24 cellular contexts compared by ENCODE assay signal in the genomic region with DNA sequence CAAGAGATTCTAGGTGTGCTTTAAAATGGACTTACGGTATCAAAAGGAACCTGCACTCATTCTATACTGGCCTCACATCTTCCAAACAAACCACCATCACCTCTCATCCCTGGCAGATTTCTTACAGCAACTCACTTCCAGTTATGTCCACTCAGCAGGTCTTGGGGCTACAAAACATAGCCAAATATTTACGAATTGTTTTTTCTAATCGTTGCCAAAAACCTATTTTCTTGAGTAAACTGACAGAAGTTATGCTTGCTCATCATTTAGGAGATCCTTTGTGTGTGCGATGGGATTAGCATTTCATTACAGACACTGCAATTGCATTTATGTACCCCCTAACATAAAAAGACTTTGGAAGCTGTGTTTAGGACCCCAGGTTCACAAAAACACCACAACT. TPM values are rescaled to one million over a fixed set of nuclear protein-coding genes. Genes with fewer than 3 reads are reported as not detected.
DNase-seq lines count a peak whose midpoint lies in the region; ATAC-seq and TF ChIP-seq lines count a peak whose summit lies in the region.
"Had no signal": no experiment of that assay in that cellular context is flagged by ENCODE, and none has a peak within 500 bp of the region (broad histone marks: within the 10 kb centered on the region; RNA-seq: fewer than 3 reads in every experiment).

No MANE protein-coding gene starts in this region.

- no peaks in the 10 kb centered on the region for H3K36me3 Mint-ChIP-seq in osteocyte (ENCODE audit: unreplicated experiment)
- H3K36me3 Mint-ChIP-seq: IgD-negative memory B cell had no signal

- POLR2A ChIA-PET in SK-N-SH (lab: Yijun Ruan, JAX) = no interaction called here
- POLR2A ChIA-PET in A673 (lab: Charles Lee; ENCODE audit: low non-redundant PET) = no interaction called here

- TF ChIP-seq RAD21 in SK-N-SH (IDR thresholded peaks at IDR 0.05; ENCODE audit: low read length) = no peak

- H2AFZ ChIP-seq in SK-N-SH (ENCODE audit: low read depth) = no peak overlapping the region
- no peak overlapping the region for H2AFZ ChIP-seq in fibroblast of lung (ENCODE audit: low read length)

- H3K9me3 Mint-ChIP-seq in osteocyte (ENCODE audit: unreplicated experiment) = no peaks in the 10 kb centered on the region
- H3K9me3 Mint-ChIP-seq: activated naive CD4-positive, alpha-beta T cell treated with anti-CD3 and anti-CD28 coated beads, Interleukin-2, amount 50 U/mL, for 72 hours; activated T-cell treated with anti-CD3 and anti-CD28 coated beads, Interleukin-2, amount 50 U/mL, for 4 hours; dendritic cell treated with granulocyte-macrophage colony-stimulating factor and Interleukin-4, amounts not matched to agents 40 ng/mL and 50 ng/mL, for 4 days; IgD-negative memory B cell; T-helper 2 cell treated with Interferon-gamma antibody and Interleukin-4, amounts not matched to agents 5 μg/mL and 100 μg/mL, for 36 hours had no signal

- H3K9me3 ChIP-seq in SK-N-SH (no peaks in the 10 kb centered on the region), fibroblast of lung (ENCODE audit: control insufficient read depth, insufficient read depth, low read depth, low read length) (no peaks in the 10 kb centered on the region), vagina (no peaks in the 10 kb centered on the region), A673 (ENCODE audit: low read depth, low read length, poor library complexity, severe bottlenecking) (no peaks in the 10 kb centered on the region)
- H3K9me3 ChIP-seq: suprapubic skin had no signal

- DNase-seq in SK-N-SH = no peak
- DNase-seq in fibroblast of lung (ENCODE audit: low read depth in 2 of 2) = peak in 1 of 2 donors; percentile 53
- DNase-seq in osteocyte (ENCODE audit: extremely low spot score, unreplicated experiment) = no peak
- DNase-seq in vagina (ENCODE audit: extremely low spot score in 2 of 2) = no peak
- DNase-seq in A673 (ENCODE audit: low spot score) = no peak
- DNase-seq in activated gamma-delta T cell treated with Interleukin-2 at 50 U/mL for 16 hours = no peak
- DNase-seq: activated CD4-positive, CD25-positive, alpha-beta regulatory T cell; activated CD8-positive, alpha-beta T cell treated with anti-CD3 and anti-CD28 coated beads, Interleukin-2, amount 10 ng/mL, durations not matched to agents 7 days and 5 days; activated T-cell treated with anti-CD3 and anti-CD28 coated beads, Interleukin-2, amount 50 U/mL, for 4 hours; brain microvascular endothelial cell; glutamatergic neuron; OCI-M1; SIG-M5; small intestine; stimulated activated CD8-positive, alpha-beta memory T cell treated with anti-CD3 and anti-CD28 coated beads, Interleukin-4, amount 100 ng/mL, for 48 hours had no signal

- 86% methylated on average over 4 of the region's 4 CpGs for WGBS in SK-N-SH (ENCODE audit: low lambda C conversion rate)

- H3K4me1 ChIP-seq in SK-N-SH (ENCODE audit: control insufficient read depth in 1 of 2, insufficient read depth in 2 of 2, low read depth in 1 of 2, low read length in 1 of 2) = peaks cover 0 to 16% of the 10 kb centered on the region in 2 experiments; a peak in 3 of 4 replicates
- H3K4me1 ChIP-seq in fibroblast of lung (ENCODE audit: control insufficient read depth, extremely low read depth, insufficient read depth, low read length) = peaks cover 4% of the 10 kb centered on the region
- H3K4me1 ChIP-seq in vagina = peaks cover 14% of the 10 kb centered on the region
- H3K4me1 ChIP-seq in A673 (ENCODE audit: insufficient read depth, low read length, poor library complexity, severe bottlenecking) = peaks cover 4% of the 10 kb centered on the region

- H3K4me3 Mint-ChIP-seq in osteocyte (ENCODE audit: unreplicated experiment) = peak overlapping the region; percentile 99
- H3K4me3 Mint-ChIP-seq: activated CD8-positive, alpha-beta T cell treated with anti-CD3 and anti-CD28 coated beads, Interleukin-2, amount 10 ng/mL, durations not matched to agents 7 days and 5 days; activated T-cell treated with anti-CD3 and anti-CD28 coated beads, Interleukin-2, amount 50 U/mL, for 4 hours; dendritic cell treated with granulocyte-macrophage colony-stimulating factor and Interleukin-4, amounts not matched to agents 40 ng/mL and 50 ng/mL, for 4 days; T-helper 2 cell treated with Interferon-gamma antibody and Interleukin-4, amounts not matched to agents 5 μg/mL and 100 μg/mL, for 36 hours had no signal

- TF ChIP-seq EP300 in SK-N-SH (IDR thresholded peaks at IDR 0.05; ENCODE audit: borderline replicate concordance in 1 of 2, low read depth in 1 of 2, low read length in 1 of 2) = no peak

- no peak for TF ChIP-seq POLR2A in vagina (IDR thresholded peaks at IDR 0.05)

- peak overlapping the region; percentile 84 for H3K27ac Mint-ChIP-seq in osteocyte (ENCODE audit: unreplicated experiment)
- H3K27ac Mint-ChIP-seq: activated CD8-positive, alpha-beta T cell treated with anti-CD3 and anti-CD28 coated beads, Interleukin-2, amount 10 ng/mL, durations not matched to agents 7 days and 5 days; activated naive CD4-positive, alpha-beta T cell treated with anti-CD3 and anti-CD28 coated beads, Interleukin-2, amount 50 U/mL, for 72 hours; dendritic cell treated with granulocyte-macrophage colony-stimulating factor and Interleukin-4, amounts not matched to agents 40 ng/mL and 50 ng/mL, for 4 days; progenitor cell of endocrine pancreas; T-helper 2 cell treated with Interferon-gamma antibody and Interleukin-4, amounts not matched to agents 5 μg/mL and 100 μg/mL, for 36 hours had no signal

- CTCF ChIA-PET in SK-N-SH (lab: Yijun Ruan, JAX) (interaction anchor here (1.0 to 21.3 kb wide), 4 partner anchors 140 to 466 kb away, joined by 4 to 513 read pairs (median 72); no protein-coding TSS in a partner anchor), A673 (lab: Charles Lee) (no interaction called here)

- no peak overlapping the region for H3K27ac ChIP-seq in SK-N-SH (ENCODE audit: low read depth in 2 of 2, low read length in 1 of 2)
- H3K27ac ChIP-seq in fibroblast of lung (ENCODE audit: insufficient read depth, low read length) = no peak overlapping the region
- H3K27ac ChIP-seq in vagina = no peak overlapping the region
- H3K27ac ChIP-seq in A673 (ENCODE audit: low read depth, low read length, poor library complexity, severe bottlenecking) = no peak overlapping the region
- H3K27ac ChIP-seq: brain microvascular endothelial cell, epithelial cell of prostate, suprapubic skin had no signal

- H3K36me3 ChIP-seq in SK-N-SH (replicated peaks in 1 of 2; ENCODE audit: control insufficient read depth in 1 of 2, insufficient read depth in 2 of 2, low read length in 1 of 2) (peaks cover 0 to 13% of the 10 kb centered on the region in 2 experiments), fibroblast of lung (ENCODE audit: control insufficient read depth, insufficient read depth, low read length) (no peaks in the 10 kb centered on the region), vagina (no peaks in the 10 kb centered on the region), A673 (ENCODE audit: insufficient read depth, low read length, poor library complexity, severe bottlenecking) (no peaks in the 10 kb centered on the region)
- H3K36me3 ChIP-seq: brain microvascular endothelial cell, suprapubic skin had no signal

- peak overlapping the region; percentile 95 for H3K4me2 ChIP-seq in SK-N-SH
- H3K4me2 ChIP-seq in fibroblast of lung (ENCODE audit: extremely low read depth, insufficient read depth, low read length) = peak overlapping the region; percentile 91

- H3K9ac ChIP-seq in SK-N-SH (no peak overlapping the region), fibroblast of lung (ENCODE audit: insufficient read depth, low read length) (no peak overlapping the region)

- ATAC-seq in SK-N-SH treated with all-trans-retinoic acid at 6 μM for 48 hours (no peak), GM19395 (IDR thresholded peaks at IDR 0.05; ENCODE audit: unreplicated experiment) (no peak)
- ATAC-seq: activated CD8-positive, alpha-beta T cell treated with anti-CD3 and anti-CD28 coated beads, Interleukin-2, amount 10 ng/mL, durations not matched to agents 7 days and 5 days; activated naive CD4-positive, alpha-beta T cell treated with anti-CD3 and anti-CD28 coated beads, Interleukin-2, amount 50 U/mL, for 72 hours; activated T-cell treated with anti-CD3 and anti-CD28 coated beads, Interleukin-2, amount 50 U/mL, for 4 hours had no signal

- no peaks in the 10 kb centered on the region for H3K9me2 ChIP-seq in SK-N-SH

- intact Hi-C loops in vagina (cut with DNase I) = loop anchor here (5.0 kb wide), 1 partner anchor 228 kb away; no protein-coding TSS in a partner anchor
- intact Hi-C loops in A673 (cut with micrococcal nuclease; ENCODE audit: unreplicated experiment) = no loop called here

- no peaks in the 10 kb centered on the region for H3K27me3 Mint-ChIP-seq in osteocyte (ENCODE audit: unreplicated experiment)

- BruUV-seq in A673 (replicated peaks; lab: Mats Ljungman, UMichigan) = no TSS peak

- TF ChIP-seq CTCF in SK-N-SH (IDR thresholded peaks at IDR 0.05) = no peak
- TF ChIP-seq CTCF in fibroblast of lung (conservative IDR thresholded peaks at IDR 0.05 in 1 of 2, IDR thresholded peaks at IDR 0.05 in 1 of 2; ENCODE audit: low read depth in 1 of 2, low read length in 2 of 2) = no peak
- TF ChIP-seq CTCF in osteocyte (IDR thresholded peaks at IDR 0.05) = no peak
- no peak for TF ChIP-seq CTCF in vagina (IDR thresholded peaks at IDR 0.05)
- no peak for TF ChIP-seq CTCF in A673 (conservative IDR thresholded peaks at IDR 0.05; ENCODE audit: low read depth, low read length)

- H3K4me1 Mint-ChIP-seq in osteocyte (ENCODE audit: unreplicated experiment) = peaks cover 76% of the 10 kb centered on the region

- no peaks in the 10 kb centered on the region for H3K27me3 ChIP-seq in SK-N-SH (ENCODE audit: insufficient read depth)
- no peaks in the 10 kb centered on the region for H3K27me3 ChIP-seq in fibroblast of lung (ENCODE audit: control insufficient read depth, insufficient read depth, low read length)
- no peaks in the 10 kb centered on the region for H3K27me3 ChIP-seq in vagina
- H3K27me3 ChIP-seq in A673 (replicated peaks; ENCODE audit: insufficient read depth, low read depth, low read length, poor library complexity) = peaks cover 64% of the 10 kb centered on the region
- H3K27me3 ChIP-seq: brain microvascular endothelial cell had no signal

- H4K20me1 ChIP-seq in SK-N-SH (ENCODE audit: insufficient read depth) = no peaks in the 10 kb centered on the region
- H4K20me1 ChIP-seq in fibroblast of lung (ENCODE audit: control insufficient read depth, extremely low read depth, insufficient read depth, low read length) = no peaks in the 10 kb centered on the region

- H3K4me3 ChIP-seq in SK-N-SH (ENCODE audit: low read depth in 2 of 2, low read length in 1 of 2) = peak overlapping the region in 1 of 2 experiments; percentile 84; a peak in 1 of 4 replicates
- H3K4me3 ChIP-seq in fibroblast of lung (replicated peaks in 1 of 4; ENCODE audit: control extremely low read depth in 1 of 4, insufficient read depth in 1 of 4, low read depth in 3 of 4, low read length in 4 of 4) = peak overlapping the region in 3 of 4 experiments; percentile 76 to 86 (median 84)
- peak overlapping the region; percentile 48 to 69 for H3K4me3 ChIP-seq in vagina
- no peak overlapping the region for H3K4me3 ChIP-seq in A673 (ENCODE audit: low read depth, low read length, poor library complexity, severe bottlenecking)
- H3K4me3 ChIP-seq: suprapubic skin had no signal

- H3F3A ChIP-seq in SK-N-SH (replicated peaks; ENCODE audit: insufficient read depth) = no peaks in the 10 kb centered on the region

- H3K79me2 ChIP-seq in SK-N-SH (ENCODE audit: insufficient read depth) (peaks cover 60% of the 10 kb centered on the region), fibroblast of lung (ENCODE audit: control insufficient read depth, insufficient read depth, low read length) (peaks cover 57% of the 10 kb centered on the region)

RNA-seq across cellular contexts. Expression of a gene that starts 2.7 kb away (rescaled TPM):
- polyA plus RNA-seq in SK-N-SH (2012; rRNA removed) (81.2 and 107 TPM in 2 replicates), fibroblast of lung (31.0 and 70.0 TPM in 2 replicates)
- polyA plus RNA-seq in SK-N-SH (2012; cell fraction: cytosol; rRNA removed) = 59.4 and 73.4 TPM in 2 replicates
- 144 and 177 TPM in 2 replicates for polyA plus RNA-seq in SK-N-SH (2012; cell fraction: nucleus; rRNA removed)
- total RNA-seq in fibroblast of lung (103 and 138 TPM in 2 replicates), osteocyte (95.5 and 98.1 TPM in 2 replicates), vagina (94.3 TPM), A673 (2021) (0.84 and 1.3 TPM in 2 replicates)
- polyA plus RNA-seq in fibroblast of lung (2012) = 23.3 and 68.0 TPM in 2 replicates
- 53.2 and 116 TPM in 2 replicates for polyA minus RNA-seq in fibroblast of lung (ENCODE audit: low replicate concordance)
- total RNA-seq: activated naive CD4-positive, alpha-beta T cell treated with anti-CD3 and anti-CD28 coated beads, Interleukin-2, amount 50 U/mL, for 72 hours had no signal

Comparison
In these comparisons a context has a peak if more than half of its experiments do, and no peak if none do; other contexts are left out.
1. RNA of a gene that starts 2.7 kb away (total RNA-seq): 103 to 138 TPM in fibroblast of lung, 95.5 to 98.1 TPM in osteocyte and 94.3 TPM in vagina (single experiment); 0.84 to 1.3 TPM in A673; every median in the first group is over 10 times any median in the second.